ENCODE assay signal across 9 cellular contexts in genomic region chr15:23687143-23687470, GRCh38. TPM values are rescaled to one million over a fixed set of nuclear protein-coding genes. Genes with fewer than 3 reads are reported as not detected.
DNase-seq lines count a peak whose midpoint lies in the region; ATAC-seq and TF ChIP-seq lines count a peak whose summit lies in the region.
"Had no signal": no experiment of that assay in that cellular context is flagged by ENCODE, and none has a peak within 500 bp of the region (broad histone marks: within the 10 kb centered on the region; RNA-seq: fewer than 3 reads in every experiment).

A gene with protein sequence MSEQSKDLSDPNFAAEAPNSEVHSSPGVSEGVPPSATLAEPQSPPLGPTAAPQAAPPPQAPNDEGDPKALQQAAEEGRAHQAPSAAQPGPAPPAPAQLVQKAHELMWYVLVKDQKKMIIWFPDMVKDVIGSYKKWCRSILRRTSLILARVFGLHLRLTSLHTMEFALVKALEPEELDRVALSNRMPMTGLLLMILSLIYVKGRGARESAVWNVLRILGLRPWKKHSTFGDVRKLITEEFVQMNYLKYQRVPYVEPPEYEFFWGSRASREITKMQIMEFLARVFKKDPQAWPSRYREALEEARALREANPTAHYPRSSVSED (minus strand): TSS chr15:23687305. CDS start chr15:23687217, 88 bp downstream.

- H3K9me3 ChIP-seq in breast epithelium (no peaks in the 10 kb centered on the region), mammary epithelial cell (replicated peaks; ENCODE audit: insufficient read depth, low read length) (peaks cover 37% of the 10 kb centered on the region), transverse colon (no peaks in the 10 kb centered on the region)

- H3K36me3 Mint-ChIP-seq in endothelial cell (ENCODE audit: low read depth, unreplicated experiment): peaks cover 9% of the 10 kb centered on the region
- H3K36me3 Mint-ChIP-seq in effector memory CD8-positive, alpha-beta T cell (ENCODE audit: insufficient read depth): no peaks in the 10 kb centered on the region

- TF ChIP-seq POLR2A in breast epithelium (IDR thresholded peaks at IDR 0.05) (no peak), transverse colon (IDR thresholded peaks at IDR 0.05) (peak; percentile 10)

- TF ChIP-seq CTCF in breast epithelium (IDR thresholded peaks at IDR 0.05) (no peak), mammary epithelial cell (conservative IDR thresholded peaks at IDR 0.05 in 1 of 2, IDR thresholded peaks at IDR 0.05 in 1 of 2; ENCODE audit: extremely low read depth in 1 of 2, insufficient read depth in 1 of 2, low read depth in 1 of 2, low read length in 2 of 2) (no peak), endothelial cell (IDR thresholded peaks at IDR 0.05; ENCODE audit: unreplicated experiment) (no peak), transverse colon (IDR thresholded peaks at IDR 0.05) (no peak)

- H3K9ac ChIP-seq in mammary epithelial cell (ENCODE audit: insufficient read depth, low read length): no peak within 1 kb of the TSS

- H3K36me3 ChIP-seq in breast epithelium (no peaks in the 10 kb centered on the region), mammary epithelial cell (ENCODE audit: insufficient read depth, low read length) (no peaks in the 10 kb centered on the region), transverse colon (no peaks in the 10 kb centered on the region)

- no peaks in the 10 kb centered on the region for H3K4me1 Mint-ChIP-seq in endothelial cell (ENCODE audit: unreplicated experiment)
- H3K4me1 Mint-ChIP-seq in effector memory CD8-positive, alpha-beta T cell (ENCODE audit: low read depth in 2 of 2): no peaks in the 10 kb centered on the region

- peaks cover 9% of the 10 kb centered on the region for H3K9me3 Mint-ChIP-seq in endothelial cell (ENCODE audit: unreplicated experiment)
- H3K9me3 Mint-ChIP-seq in effector memory CD8-positive, alpha-beta T cell: peaks cover 2 to 10% of the 10 kb centered on the region in 2 donors
- H3K9me3 Mint-ChIP-seq: stimulated activated naive CD8-positive, alpha-beta T cell treated with anti-CD3 and anti-CD28 coated beads, Interleukin-15, Interleukin-2, amounts not matched to agents 100 ng/mL and 50 ng/mL, for 24 hours had no signal

- 40% methylated on average over 1 of the region's 38 CpGs for WGBS in mammary epithelial cell (ENCODE audit: low coverage, missing lambda C conversion rate)
- WGBS in transverse colon (ENCODE audit: low coverage in 1 of 2), 2 donors: 33% methylated on average over 38 of the region's 38 CpGs; no CpG with 5 or more reads in 1 of the 2 donors

- intact Hi-C loops in breast epithelium (cut with DNase I; ENCODE audit: low total_unique reads): no loop called here
- intact Hi-C loops in mammary epithelial cell (cut with micrococcal nuclease): no loop called here
- intact Hi-C loops in transverse colon (cut with DNase I; ENCODE audit: low total_unique reads): no loop called here

- H3K27me3 Mint-ChIP-seq in endothelial cell (ENCODE audit: unreplicated experiment): peaks cover 1% of the 10 kb centered on the region
- no peaks in the 10 kb centered on the region for H3K27me3 Mint-ChIP-seq in effector memory CD8-positive, alpha-beta T cell

- H3K4me3 ChIP-seq in breast epithelium (peak within 1 kb of the TSS; percentile 51 to 67 (median 54)), mammary epithelial cell (replicated peaks in 1 of 3; ENCODE audit: insufficient read depth in 1 of 3, low read depth in 2 of 3, low read length in 3 of 3) (no peak within 1 kb of the TSS), transverse colon (peak within 1 kb of the TSS; percentile 42 to 62 (median 50))

- ATAC-seq in effector memory CD8-positive, alpha-beta T cell (replicated peaks): no peak
- no peak for ATAC-seq in GM18498 (IDR thresholded peaks at IDR 0.05; ENCODE audit: unreplicated experiment)

- CTCF ChIA-PET in mammary epithelial cell (lab: Charles Lee; ENCODE audit: low non-redundant PET): no interaction called here

- H3K79me2 ChIP-seq in mammary epithelial cell (ENCODE audit: insufficient read depth, low read length): no peaks in the 10 kb centered on the region

- H3K27me3 ChIP-seq in breast epithelium (peaks cover 0 to 2% of the 10 kb centered on the region in 2 donors), mammary epithelial cell (ENCODE audit: insufficient read depth, low read length) (no peaks in the 10 kb centered on the region), transverse colon (no peaks in the 10 kb centered on the region)

- no peaks in the 10 kb centered on the region for H4K20me1 ChIP-seq in mammary epithelial cell (ENCODE audit: insufficient read depth, low read length)

- no peak for TF ChIP-seq EP300 in transverse colon (IDR thresholded peaks at IDR 0.05; ENCODE audit: low read depth)

- dilution Hi-C loops in mammary epithelial cell (cut with HindIII; ENCODE audit: low sequenced_read_pairs): no loop called here

- in situ Hi-C loops in mammary epithelial cell (cut with MboI; ENCODE audit: low sequenced_read_pairs in 2 of 2): no loop called here
- in situ Hi-C loops in transverse colon (cut with MboI; ENCODE audit: low pct_ligation_motif_present in 1 of 4, low pct_unique_long_range_greater_than_20kb in 1 of 4, low sequenced_read_pairs in 3 of 4): loop anchor here in 1 of 4 donors (25.0 kb wide), 1 partner anchor 100 kb away; no protein-coding TSS in a partner anchor

- H2AFZ ChIP-seq in mammary epithelial cell (ENCODE audit: low read depth, low read length): no peak within 1 kb of the TSS

- no TSS peak for BruUV-seq in mammary epithelial cell (replicated peaks; lab: Mats Ljungman, UMichigan)

- H3K4me1 ChIP-seq in breast epithelium (no peaks in the 10 kb centered on the region), mammary epithelial cell (ENCODE audit: insufficient read depth, low read length) (no peaks in the 10 kb centered on the region), transverse colon (no peaks in the 10 kb centered on the region)

- H3K4me3 Mint-ChIP-seq in endothelial cell (ENCODE audit: unreplicated experiment): peak within 1 kb of the TSS; percentile 89
- H3K4me3 Mint-ChIP-seq in effector memory CD8-positive, alpha-beta T cell: no peak within 1 kb of the TSS
- H3K4me3 Mint-ChIP-seq: stimulated activated naive CD8-positive, alpha-beta T cell treated with anti-CD3 and anti-CD28 coated beads, Interleukin-15, Interleukin-2, amounts not matched to agents 100 ng/mL and 50 ng/mL, for 24 hours had no signal

- H3K27ac ChIP-seq in breast epithelium: peak within 1 kb of the TSS in 1 of 2 donors; percentile 48
- H3K27ac ChIP-seq in mammary epithelial cell (ENCODE audit: insufficient read depth, low read depth, low read length): no peak within 1 kb of the TSS
- H3K27ac ChIP-seq in transverse colon: peak within 1 kb of the TSS; percentile 52 to 63 (median 58)

- no peak within 1 kb of the TSS for H3K4me2 ChIP-seq in mammary epithelial cell (ENCODE audit: insufficient read depth, low read depth, low read length)

- no peak for DNase-seq in breast epithelium (ENCODE audit: low spot score in 2 of 2)
- no peak for DNase-seq in mammary epithelial cell
- DNase-seq in endothelial cell (ENCODE audit: low spot score): peak; percentile 68
- no peak for DNase-seq in mesenteric fat pad (ENCODE audit: low spot score)
- DNase-seq in transverse colon: peak; percentile 41
- no peak for DNase-seq in effector memory CD8-positive, alpha-beta T cell
- no peak for DNase-seq in activated gamma-delta T cell (lab: John Stamatoyannopoulos, UW)

- no peak within 1 kb of the TSS for H3K27ac Mint-ChIP-seq in endothelial cell (ENCODE audit: unreplicated experiment)
- no peak within 1 kb of the TSS for H3K27ac Mint-ChIP-seq in effector memory CD8-positive, alpha-beta T cell
- H3K27ac Mint-ChIP-seq: stimulated activated naive CD8-positive, alpha-beta T cell treated with anti-CD3 and anti-CD28 coated beads, Interleukin-15, Interleukin-2, amounts not matched to agents 100 ng/mL and 50 ng/mL, for 24 hours had no signal

RNA-seq across cellular contexts. Expression of the gene that starts here (rescaled TPM):
- total RNA-seq in breast epithelium (100 to 1,000 TPM in 1 of 3 donors, 10 to 100 TPM in 2; 39.2 to 105 (median 41.6) TPM), mammary epithelial cell (10 to 100 TPM in 1 of 2 donors, under 1 TPM in 1; 0.31 to 23.2 TPM), endothelial cell (ENCODE audit: unreplicated experiment) (54.7 TPM), mesenteric fat pad (49.5 TPM), transverse colon (10 to 100 TPM; 21.4 to 66.7 (median 31.1) TPM)
- 0.06 TPM for polyA plus RNA-seq in mammary epithelial cell
- not detected for polyA minus RNA-seq in mammary epithelial cell

Comparison
In these comparisons a context has a peak if more than half of its experiments do, and no peak if none do; other contexts are left out.
1. H3K4me3 ChIP-seq: peak in breast epithelium (3 of 3) and transverse colon (4 of 4); none in mammary epithelial cell (0 of 3).
2. DNase-seq: peak in endothelial cell (single experiment) and transverse colon (single experiment); none in breast epithelium (0 of 2), mammary epithelial cell (single experiment), mesenteric fat pad (single experiment), effector memory CD8-positive, alpha-beta T cell (0 of 3) and activated gamma-delta T cell (single experiment).